Comparison of ENCODE assay signal across 11 cellular contexts in the genomic region with DNA sequence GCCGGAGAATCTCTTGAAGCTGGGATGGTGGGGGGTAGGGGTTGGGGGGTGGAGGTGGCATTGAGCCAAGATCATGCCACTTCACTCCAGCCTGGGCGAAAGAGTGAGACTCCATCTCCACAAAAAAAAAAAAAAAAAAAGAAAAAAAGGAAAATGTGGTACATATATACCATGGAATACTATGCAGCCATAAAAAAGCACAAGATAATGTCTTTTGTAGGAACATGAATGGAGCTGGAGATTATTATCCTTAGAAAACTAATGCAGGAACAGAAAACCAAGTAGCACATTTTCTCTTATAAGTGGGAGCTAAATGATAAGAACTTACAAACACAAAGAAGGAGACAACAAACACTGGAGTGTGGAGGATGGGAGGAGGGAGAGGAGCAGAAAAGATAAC.
"Had no signal": no experiment of that assay in that cellular context is flagged by ENCODE, and none has a peak within 500 bp of the region (broad histone marks: within the 10 kb centered on the region; RNA-seq: fewer than 3 reads in every experiment).

No MANE protein-coding gene starts in this region.

- H3K9ac ChIP-seq: GM23248 had no signal

- DNase-seq: GM23248, GOT3, H7, H9, HCEC 1CT, HFFc6 had no signal

- H3K4me1 Mint-ChIP-seq: GM23338, H9 had no signal

- H3K36me3 ChIP-seq: HAP-1 had no signal

- ATAC-seq: GM23338, HCT116 had no signal

- FAIRE-seq: H1, H54 had no signal

- H3K4me2 ChIP-seq: GM23338 had no signal

- H3K4me3 Mint-ChIP-seq: GM23338, H9, HFFc6 had no signal

- H3K4me3 ChIP-seq: GM23248, GM23338, HAP-1 had no signal

- H2AFZ ChIP-seq: GM23248, GM23338 had no signal

- H3K27ac Mint-ChIP-seq: GM23338, H9, HFFc6 had no signal

- H3K27ac ChIP-seq: GM23248 had no signal
